In the genomic region with DNA sequence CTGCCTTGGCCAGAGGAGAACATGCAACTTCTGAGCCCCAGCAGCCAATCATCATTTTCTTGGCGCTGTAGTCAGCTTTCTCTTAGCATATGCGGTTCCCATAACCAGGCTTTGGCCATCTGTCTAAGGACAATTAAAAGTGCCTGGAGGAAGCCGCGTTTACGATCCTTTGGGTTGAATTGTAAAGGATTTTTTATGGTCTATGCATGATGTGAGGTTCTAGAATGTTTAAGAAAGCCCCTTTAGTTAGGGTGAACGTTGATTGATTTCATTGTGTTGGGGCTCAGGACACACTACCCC, we compare ENCODE assay signal across 7 cellular contexts. TPM values are rescaled to one million over a fixed set of nuclear protein-coding genes. Genes with fewer than 3 reads are reported as not detected.
DNase-seq lines count a peak whose midpoint lies in the region; ATAC-seq and TF ChIP-seq lines count a peak whose summit lies in the region.

No MANE protein-coding gene starts in this region.

- H3K9me2 ChIP-seq in HCT116 (ENCODE audit: insufficient read depth), result no peaks in the 10 kb centered on the region

- H3K36me3 ChIP-seq in HCT116 (ENCODE audit: control insufficient read depth in 1 of 2, insufficient read depth in 2 of 2, low read length in 2 of 2) (no peaks in the 10 kb centered on the region), iPS DF 6.9 (ENCODE audit: control insufficient read depth, insufficient read depth, low read length) (no peaks in the 10 kb centered on the region)

- H3K4me3 ChIP-seq in HCT116 (replicated peaks in 1 of 2; ENCODE audit: low read depth in 1 of 2, low read length in 2 of 2) (peak overlapping the region; percentile 79 to 88), iPS DF 6.9 (ENCODE audit: low read length) (peak overlapping the region; percentile 7; the same call in 1 of the 2 replicates)

- peaks cover 29% of the 10 kb centered on the region for H3K4me1 Mint-ChIP-seq in activated CD8-positive, alpha-beta T cell treated with anti-CD3 and anti-CD28 coated beads for 36 hours (ENCODE audit: low read depth)
- peaks cover 17 to 27% of the 10 kb centered on the region in 2 donors for H3K4me1 Mint-ChIP-seq in stimulated activated naive B cell treated with anti-CD40 and anti-IgM and Interleukin-4, amounts not matched to agents 10 μg/mL and 1 μg/mL and 100 μg/mL, for 72 hours

- peak overlapping the region; percentile 78; the same call in 1 of the 2 replicates for H3K27ac ChIP-seq in HCT116 (ENCODE audit: low read depth, low read length)
- no peak overlapping the region for H3K27ac ChIP-seq in iPS DF 6.9 (ENCODE audit: low read length)

- H3K9ac ChIP-seq in HCT116 (ENCODE audit: low read length), result peak overlapping the region; percentile 77

- CTCF ChIA-PET in HCT116 (lab: Charles Lee), result interaction anchor here (1.2 to 1.4 kb wide), 3 partner anchors 58 to 288 kb away, joined by 3 to 8 read pairs (median 3); a partner anchor contains a TSS
- CTCF ChIA-PET in activated CD8-positive, alpha-beta T cell treated with anti-CD3 and anti-CD28 coated beads for 36 hours (lab: Charles Lee), result interaction anchor here (0.6 to 3.4 kb wide), 4 partner anchors 58 to 134 kb away, joined by 3 to 20 read pairs (median 12); a partner anchor contains a TSS

- peak overlapping the region; percentile 92 for H3K4me2 ChIP-seq in HCT116 (ENCODE audit: low read length)

- peak overlapping the region; percentile 99 for H3K27ac Mint-ChIP-seq in activated CD8-positive, alpha-beta T cell treated with anti-CD3 and anti-CD28 coated beads for 36 hours
- H3K27ac Mint-ChIP-seq in stimulated activated naive B cell treated with anti-CD40 and anti-IgM and Interleukin-4, amounts not matched to agents 10 μg/mL and 1 μg/mL and 100 μg/mL, for 72 hours, result peak overlapping the region; percentile 97

- no peak for TF ChIP-seq CTCF in HCT116 (IDR thresholded peaks at IDR 0.05 in 2 of 3, conservative IDR thresholded peaks at IDR 0.05 in 1 of 3; ENCODE audit: borderline replicate concordance in 1 of 3, insufficient read depth in 1 of 3, low read depth in 2 of 3, low read length in 2 of 3)
- TF ChIP-seq CTCF in activated CD8-positive, alpha-beta T cell treated with anti-CD3 and anti-CD28 coated beads for 36 hours (IDR thresholded peaks at IDR 0.05), result no peak

- H3K9me3 ChIP-seq in HCT116 (ENCODE audit: control insufficient read depth in 1 of 2, insufficient read depth in 1 of 2, low read depth in 1 of 2, low read length in 2 of 2) (no peaks in the 10 kb centered on the region), iPS DF 6.9 (ENCODE audit: control insufficient read depth, insufficient read depth, low read length) (no peaks in the 10 kb centered on the region)

- intact Hi-C loops in HCT116 (cut with micrococcal nuclease), result loop anchor here (5.0 kb wide), 1 partner anchor 114 kb away; no protein-coding TSS in a partner anchor
- intact Hi-C loops in activated CD8-positive, alpha-beta T cell treated with anti-CD3 and anti-CD28 coated beads for 36 hours (cut with micrococcal nuclease), result loop anchor here (1.0 to 10.0 kb wide), 2 partner anchors 60 to 129 kb away; no protein-coding TSS in a partner anchor

- DNase-seq in HCT116 (ENCODE audit: low read depth, low spot score), result no peak
- no peak for DNase-seq in activated CD8-positive, alpha-beta T cell treated with anti-CD3 and anti-CD28 coated beads for 36 hours
- no peak for DNase-seq in iPS DF 6.9 (ENCODE audit: low read depth, low spot score)
- DNase-seq in stimulated activated naive B cell treated with anti-CD40 and anti-IgM and Interleukin-4, amounts not matched to agents 10 μg/mL and 1 μg/mL and 100 μg/mL, for 72 hours, result no peak
- no peak for DNase-seq in DMS153 (lab: John Stamatoyannopoulos, UW)
- no peak for DNase-seq in activated CD4-positive, alpha-beta T cell treated with anti-CD3 and anti-CD28 coated beads, Interleukin-2, amount 50 U/mL, for 1 hour
- DNase-seq in NCI-H526 (lab: John Stamatoyannopoulos, UW), result no peak

- H3K27me3 Mint-ChIP-seq in activated CD8-positive, alpha-beta T cell treated with anti-CD3 and anti-CD28 coated beads for 36 hours, result peaks cover 3% of the 10 kb centered on the region
- no peaks in the 10 kb centered on the region for H3K27me3 Mint-ChIP-seq in stimulated activated naive B cell treated with anti-CD40 and anti-IgM and Interleukin-4, amounts not matched to agents 10 μg/mL and 1 μg/mL and 100 μg/mL, for 72 hours

- H3K27me3 ChIP-seq in HCT116 (ENCODE audit: insufficient read depth, low read length) (no peaks in the 10 kb centered on the region), iPS DF 6.9 (ENCODE audit: control insufficient read depth, insufficient read depth, low read length) (no peaks in the 10 kb centered on the region)

- no peaks in the 10 kb centered on the region for H3K9me3 Mint-ChIP-seq in activated CD8-positive, alpha-beta T cell treated with anti-CD3 and anti-CD28 coated beads for 36 hours
- H3K9me3 Mint-ChIP-seq in stimulated activated naive B cell treated with anti-CD40 and anti-IgM and Interleukin-4, amounts not matched to agents 10 μg/mL and 1 μg/mL and 100 μg/mL, for 72 hours, result no peaks in the 10 kb centered on the region

- TF ChIP-seq RAD21 in HCT116 (IDR thresholded peaks at IDR 0.05; ENCODE audit: low read depth), result no peak

- RAD21 ChIA-PET in HCT116 (lab: Charles Lee; ENCODE audit: low non-redundant PET in 1 of 2, low total read pairs in 2 of 2, uncharacterized antibody in 2 of 2, unreplicated experiment in 2 of 2), result interaction anchor here in 1 of 2 experiments (1.0 kb wide), 1 partner anchor 59 kb away, joined by 4 read pairs; a partner anchor contains a TSS

- H3K4me3 Mint-ChIP-seq in activated CD8-positive, alpha-beta T cell treated with anti-CD3 and anti-CD28 coated beads for 36 hours, result peak overlapping the region; percentile 99
- H3K4me3 Mint-ChIP-seq in stimulated activated naive B cell treated with anti-CD40 and anti-IgM and Interleukin-4, amounts not matched to agents 10 μg/mL and 1 μg/mL and 100 μg/mL, for 72 hours, result peak overlapping the region; percentile 95 to 99

- no peaks in the 10 kb centered on the region for H4K20me1 ChIP-seq in HCT116 (ENCODE audit: insufficient read depth)

- WGBS in iPS DF 6.9 (ENCODE audit: insufficient coverage, insufficient read length), result no CpG with 5 or more reads among the region's 6 CpGs

- no peak for ATAC-seq in HCT116
- no peak for ATAC-seq in activated CD8-positive, alpha-beta T cell treated with anti-CD3 and anti-CD28 coated beads for 36 hours
- ATAC-seq in stimulated activated naive B cell treated with anti-CD40 and anti-IgM and Interleukin-4, amounts not matched to agents 10 μg/mL and 1 μg/mL and 100 μg/mL, for 72 hours (replicated peaks), result no peak

- BruUV-seq in HCT116 (replicated peaks; lab: Mats Ljungman, UMichigan), result no TSS peak

- TF ChIP-seq POLR2A in HCT116 (IDR thresholded peaks at IDR 0.05; ENCODE audit: borderline replicate concordance, extremely low read depth, insufficient read depth, insufficient read length), result no peak

- peaks cover 22% of the 10 kb centered on the region for H3K79me2 ChIP-seq in HCT116 (ENCODE audit: insufficient read depth, low read length)

- peaks cover 12 to 13% of the 10 kb centered on the region in 2 experiments; a peak in 3 of 4 replicates for H3K4me1 ChIP-seq in HCT116 (ENCODE audit: control insufficient read depth in 1 of 2, insufficient read depth in 2 of 2, low read length in 2 of 2)
- no peaks in the 10 kb centered on the region for H3K4me1 ChIP-seq in iPS DF 6.9 (ENCODE audit: control insufficient read depth, insufficient read depth, low read length)

- peak overlapping the region; percentile 79 for H2AFZ ChIP-seq in HCT116 (ENCODE audit: low read depth, low read length, poor library complexity, severe bottlenecking)

- H3K36me3 Mint-ChIP-seq in activated CD8-positive, alpha-beta T cell treated with anti-CD3 and anti-CD28 coated beads for 36 hours (ENCODE audit: low read depth), result peaks cover 1% of the 10 kb centered on the region
- peaks cover 2 to 6% of the 10 kb centered on the region in 2 donors for H3K36me3 Mint-ChIP-seq in stimulated activated naive B cell treated with anti-CD40 and anti-IgM and Interleukin-4, amounts not matched to agents 10 μg/mL and 1 μg/mL and 100 μg/mL, for 72 hours

- POLR2A ChIA-PET in HCT116 (lab: Charles Lee), result interaction anchor here (1.1 to 1.4 kb wide), 8 partner anchors 9 to 143 kb away, joined by 3 to 43 read pairs (median 4); a partner anchor contains a TSS
- POLR2A ChIA-PET in activated CD8-positive, alpha-beta T cell treated with anti-CD3 and anti-CD28 coated beads for 36 hours (lab: Charles Lee), result interaction anchor here (1.1 to 9.4 kb wide), 8 partner anchors 50 to 171 kb away, joined by 3 to 241 read pairs (median 6); a partner anchor contains a TSS

TF ChIP-seq in HCT116, 20 proteins besides CTCF, POLR2A, EP300 and RAD21:
- no peak for TF ChIP-seq ZNF274 (IDR thresholded peaks at IDR 0.05; ENCODE audit: low read depth, low read length)
- TF ChIP-seq ZFX (IDR thresholded peaks at IDR 0.05), result no peak

RNA-seq across cellular contexts. Expression of a gene that starts 0.8 kb away (rescaled TPM):
- 20.0 TPM for total RNA-seq in HCT116 (2021; ENCODE audit: unreplicated experiment)
- 5.3 and 8.2 TPM in 2 replicates for polyA plus RNA-seq in HCT116 (2012)
- 10 to 100 TPM; 11.8 to 13.1 TPM for total RNA-seq in activated CD8-positive, alpha-beta T cell treated with anti-CD3 and anti-CD28 coated beads for 36 hours

RNA-seq across cellular contexts. Expression of a gene that starts 58.5 kb away (rescaled TPM):
- 71.4 TPM for total RNA-seq in HCT116 (2021; ENCODE audit: unreplicated experiment)
- 21.0 and 27.5 TPM in 2 replicates for polyA plus RNA-seq in HCT116 (2012)
- total RNA-seq in activated CD8-positive, alpha-beta T cell treated with anti-CD3 and anti-CD28 coated beads for 36 hours, result 10 to 100 TPM; 77.4 to 85.0 TPM
